Comparison of ENCODE assay signal across 26 cellular contexts in genomic region chr1:157838966-157839365, GRCh38. TPM values are rescaled to one million over a fixed set of nuclear protein-coding genes. Genes with fewer than 3 reads are reported as not detected.
"Had no signal": no experiment of that assay in that cellular context is flagged by ENCODE, and none has a peak within 500 bp of the region (broad histone marks: within the 10 kb centered on the region; RNA-seq: fewer than 3 reads in every experiment).

No MANE protein-coding gene starts in this region.

- H3K27ac Mint-ChIP-seq: activated CD8-positive, alpha-beta memory T cell treated with anti-CD3 and anti-CD28 coated beads, Interleukin-2, amount 10 ng/mL, durations not matched to agents 7 days and 5 days; activated naive CD4-positive, alpha-beta T cell treated with anti-CD3 and anti-CD28 coated beads, Interleukin-2, amount 50 U/mL, for 72 hours; activated naive CD8-positive, alpha-beta T cell treated with anti-CD3 and anti-CD28 coated beads, Interleukin-2, amount 50 U/mL, for 24 hours; brain; T-helper 1 cell treated with Interleukin-12 subunit alpha and Interleukin-12 subunit beta and Interleukin-4 antibody, amounts not matched to agents 30 μg/mL and 1 μg/mL, for 36 hours had no signal

- H3K27me3 Mint-ChIP-seq: activated naive CD8-positive, alpha-beta T cell treated with anti-CD3 and anti-CD28 coated beads, Interleukin-2, amount 50 U/mL, for 24 hours had no signal

- ATAC-seq: activated CD8-positive, alpha-beta memory T cell treated with anti-CD3 and anti-CD28 coated beads, Interleukin-2, amount 10 ng/mL, durations not matched to agents 7 days and 5 days; activated naive CD4-positive, alpha-beta T cell treated with anti-CD3 and anti-CD28 coated beads, Interleukin-2, amount 50 U/mL, for 72 hours; activated naive CD8-positive, alpha-beta T cell treated with anti-CD3 and anti-CD28 coated beads, Interleukin-2, amount 50 U/mL, for 24 hours; activated T-cell treated with anti-CD3 and anti-CD28 coated beads, Interleukin-2, amount 50 U/mL, for 4 hours; PC-3 had no signal

- H3K36me3 Mint-ChIP-seq: activated CD8-positive, alpha-beta memory T cell treated with anti-CD3 and anti-CD28 coated beads, Interleukin-2, amount 10 ng/mL, durations not matched to agents 7 days and 5 days; activated naive CD4-positive, alpha-beta T cell treated with anti-CD3 and anti-CD28 coated beads, Interleukin-2, amount 50 U/mL, for 72 hours; brain had no signal

- H3K4me1 Mint-ChIP-seq: activated CD8-positive, alpha-beta memory T cell treated with anti-CD3 and anti-CD28 coated beads, Interleukin-2, amount 10 ng/mL, durations not matched to agents 7 days and 5 days; brain; central memory CD8-positive, alpha-beta T cell had no signal

- DNase-seq: activated CD4-positive, alpha-beta T cell treated with anti-CD3 and anti-CD28 coated beads for 48 hours; activated CD4-positive, alpha-beta T cell treated with anti-CD3 and anti-CD28 coated beads, Interleukin-2, amount 50 U/mL, for 48 hours; activated CD4-positive, CD25-positive, alpha-beta regulatory T cell treated with anti-CD3 and anti-CD28 coated beads, Interleukin-2, amount 50 U/mL, for 72 hours; activated CD8-positive, alpha-beta memory T cell treated with anti-CD3 and anti-CD28 coated beads, Interleukin-2, amount 10 ng/mL, durations not matched to agents 7 days and 5 days; activated effector memory CD4-positive, alpha-beta T cell treated with anti-CD3 and anti-CD28 coated beads, Interleukin-2, amount 50 U/mL, for 16 hours; activated naive CD4-positive, alpha-beta T cell treated with Interleukin-2 at 50 U/mL for 16 hours; activated naive CD8-positive, alpha-beta T cell treated with anti-CD3 and anti-CD28 coated beads, Interleukin-2, amount 50 U/mL, for 24 hours; activated T-cell treated with anti-CD3 and anti-CD28 coated beads, Interleukin-2, amount 50 U/mL, for 4 hours; amniotic stem cell; NCI-H1105; NCI-H1436 treated with DMSO at 0.1 percent for 48 hours; NCI-H187; NCI-H2081; NCI-H510A treated with DMSO at 0.1 percent for 48 hours; NCI-H69; PC-3; SHP77 treated with DMSO at 0.1 percent for 48 hours had no signal

- FAIRE-seq: astrocyte, RCC 7860 had no signal

- H3K4me3 Mint-ChIP-seq: activated CD8-positive, alpha-beta memory T cell treated with anti-CD3 and anti-CD28 coated beads, Interleukin-2, amount 10 ng/mL, durations not matched to agents 7 days and 5 days; activated naive CD8-positive, alpha-beta T cell treated with anti-CD3 and anti-CD28 coated beads, Interleukin-2, amount 50 U/mL, for 24 hours; activated T-cell treated with anti-CD3 and anti-CD28 coated beads, Interleukin-2, amount 50 U/mL, for 4 hours; brain; central memory CD8-positive, alpha-beta T cell; T-helper 1 cell treated with Interleukin-12 subunit alpha and Interleukin-12 subunit beta and Interleukin-4 antibody, amounts not matched to agents 30 μg/mL and 1 μg/mL, for 36 hours had no signal

- H3K9me3 Mint-ChIP-seq: activated naive CD4-positive, alpha-beta T cell treated with anti-CD3 and anti-CD28 coated beads, Interleukin-2, amount 50 U/mL, for 72 hours; activated naive CD8-positive, alpha-beta T cell treated with anti-CD3 and anti-CD28 coated beads, Interleukin-2, amount 50 U/mL, for 24 hours; activated T-cell treated with anti-CD3 and anti-CD28 coated beads, Interleukin-2, amount 50 U/mL, for 4 hours; brain; central memory CD8-positive, alpha-beta T cell; T-helper 1 cell treated with Interleukin-12 subunit alpha and Interleukin-12 subunit beta and Interleukin-4 antibody, amounts not matched to agents 30 μg/mL and 1 μg/mL, for 36 hours had no signal

RNA-seq across cellular contexts. Expression of gene CD5L, which starts 2.6 kb away (rescaled TPM):
- total RNA-seq: activated CD8-positive, alpha-beta memory T cell treated with anti-CD3 and anti-CD28 coated beads, Interleukin-2, amount 10 ng/mL, durations not matched to agents 7 days and 5 days; activated naive CD4-positive, alpha-beta T cell treated with anti-CD3 and anti-CD28 coated beads, Interleukin-2, amount 50 U/mL, for 72 hours; activated T-cell treated with anti-CD3 and anti-CD28 coated beads, Interleukin-2, amount 50 U/mL, for 4 hours; astrocyte; LHCN-M2; MCF 10A; PC-3 had no signal

RNA-seq across cellular contexts. Expression of gene FCRL1, which starts 19.0 kb away (rescaled TPM):
- total RNA-seq: activated CD8-positive, alpha-beta memory T cell treated with anti-CD3 and anti-CD28 coated beads, Interleukin-2, amount 10 ng/mL, durations not matched to agents 7 days and 5 days; activated naive CD4-positive, alpha-beta T cell treated with anti-CD3 and anti-CD28 coated beads, Interleukin-2, amount 50 U/mL, for 72 hours; astrocyte; LHCN-M2; MCF 10A; PC-3; SK-MEL-5 had no signal
